ENCODE assay signal across 15 cellular contexts in genomic region chr2:109239720-109240119, GRCh38.
DNase-seq lines count a peak whose midpoint lies in the region; ATAC-seq and TF ChIP-seq lines count a peak whose summit lies in the region.
"Had no signal": no experiment of that assay in that cellular context is flagged by ENCODE, and none has a peak within 500 bp of the region (broad histone marks: within the 10 kb centered on the region; RNA-seq: fewer than 3 reads in every experiment).

No MANE protein-coding gene starts in this region.

- CTCF ChIA-PET in RWPE1 (lab: Yijun Ruan, JAX), result no interaction called here
- CTCF ChIA-PET in CD8-positive, alpha-beta memory T cell (lab: Charles Lee), result no interaction called here
- CTCF ChIA-PET in GM10248 (lab: Yijun Ruan, JAX), result interaction anchor here (1.0 to 1.1 kb wide), 2 partner anchors 11 to 13 kb away, joined by 3 to 5 read pairs; no protein-coding TSS in a partner anchor

- H3K9me3 Mint-ChIP-seq in CD8-positive, alpha-beta memory T cell, result no peaks in the 10 kb centered on the region
- H3K9me3 Mint-ChIP-seq: GM23338, T-cell had no signal

- H3K4me1 Mint-ChIP-seq in CD8-positive, alpha-beta memory T cell, result peaks cover 11 to 26% (median 18%) of the 10 kb centered on the region in 3 donors

- TF ChIP-seq CTCF in RWPE1 (conservative IDR thresholded peaks at IDR 0.05; ENCODE audit: low read depth), result no peak
- no peak for TF ChIP-seq CTCF in fibroblast of mammary gland (conservative IDR thresholded peaks at IDR 0.05; ENCODE audit: control insufficient read depth, insufficient read depth, low read depth, low read length)
- TF ChIP-seq CTCF in retinal pigment epithelial cell (conservative IDR thresholded peaks at IDR 0.05; ENCODE audit: low read depth, low read length), result peak; percentile 3
- no peak for TF ChIP-seq CTCF in GM10248 (IDR thresholded peaks at IDR 0.05; ENCODE audit: control extremely low read depth, extremely low read depth, low read depth, missing control alignments)

- H3K27me3 ChIP-seq in CD8-positive, alpha-beta memory T cell (ENCODE audit: insufficient read depth, low read length, poor library complexity, severe bottlenecking), result no peaks in the 10 kb centered on the region

- H3K9me3 ChIP-seq in CD8-positive, alpha-beta memory T cell (ENCODE audit: low read length), result no peaks in the 10 kb centered on the region

- POLR2A ChIA-PET in RWPE1 (lab: Yijun Ruan, JAX; ENCODE audit: low non-redundant PET) (no interaction called here), GM10248 (lab: Yijun Ruan, JAX) (no interaction called here)
- POLR2A ChIA-PET in CD8-positive, alpha-beta memory T cell (lab: Charles Lee), result no interaction called here

- peak overlapping the region; percentile 78 for H3K27ac ChIP-seq in RWPE1
- no peak overlapping the region for H3K27ac ChIP-seq in CD8-positive, alpha-beta memory T cell (ENCODE audit: low read depth, low read length)

- no peak for ATAC-seq in GM21515 (IDR thresholded peaks at IDR 0.05; ENCODE audit: unreplicated experiment)
- ATAC-seq: GM23338, T-cell had no signal

- H3K4me1 ChIP-seq in CD8-positive, alpha-beta memory T cell (ENCODE audit: insufficient read depth, low read length), result peaks cover 7% of the 10 kb centered on the region

- H3K4me3 ChIP-seq in fibroblast of mammary gland (ENCODE audit: control insufficient read depth, low read depth, low read length) (no peak overlapping the region), retinal pigment epithelial cell (ENCODE audit: low read length) (no peak overlapping the region)
- no peak overlapping the region for H3K4me3 ChIP-seq in CD8-positive, alpha-beta memory T cell (ENCODE audit: low read length)
- H3K4me3 ChIP-seq: GM23338 had no signal

- no peaks in the 10 kb centered on the region for H3K36me3 ChIP-seq in CD8-positive, alpha-beta memory T cell (ENCODE audit: insufficient read depth, low read length)

- peaks cover 0 to 7% of the 10 kb centered on the region in 2 donors for H3K27me3 Mint-ChIP-seq in CD8-positive, alpha-beta memory T cell
- H3K27me3 Mint-ChIP-seq: T-cell had no signal

- no peak overlapping the region for H3K4me3 Mint-ChIP-seq in CD8-positive, alpha-beta memory T cell
- H3K4me3 Mint-ChIP-seq: GM23338, T-cell had no signal

- H3K36me3 Mint-ChIP-seq in CD8-positive, alpha-beta memory T cell, result no peaks in the 10 kb centered on the region
- H3K36me3 Mint-ChIP-seq: T-cell had no signal

- peak; percentile 86 for DNase-seq in HCEC 1CT
- DNase-seq in RWPE1 (ENCODE audit: low spot score), result peak; percentile 36
- DNase-seq in fibroblast of mammary gland (ENCODE audit: low read depth), result peak; percentile 73
- peak; percentile 32 for DNase-seq in retinal pigment epithelial cell (ENCODE audit: low read depth)
- DNase-seq in CD8-positive, alpha-beta memory T cell, result no peak
- DNase-seq in GM10248 (ENCODE audit: extremely low spot score), result no peak
- DNase-seq: aorta; DND-41; foreskin melanocyte; NCI-H1092 treated with DMSO at 0.1 percent for 48 hours; NCI-H748 treated with DMSO at 0.1 percent for 48 hours; stimulated activated CD4-positive, alpha-beta T cell treated with anti-CD3 and anti-CD28 coated beads, Interleukin-12 subunit alpha, Interleukin-12 subunit beta, amount 100 ng/mL, for 4 hours; T-cell had no signal

- H3K27ac Mint-ChIP-seq in CD8-positive, alpha-beta memory T cell, result peak overlapping the region in 1 of 8 donors; percentile 8
- H3K27ac Mint-ChIP-seq: GM23338, T-cell had no signal

Comparison
In these comparisons a context has a peak if more than half of its experiments do, and no peak if none do; other contexts are left out.
1. DNase-seq: peak in HCEC 1CT (single experiment), RWPE1 (single experiment), fibroblast of mammary gland (single experiment) and retinal pigment epithelial cell (single experiment); none in CD8-positive, alpha-beta memory T cell (0 of 5) and GM10248 (single experiment).